Comparison of ENCODE assay signal across 14 cellular contexts in genomic region chr7:27176962-27177794, GRCh38. TPM values are rescaled to one million over a fixed set of nuclear protein-coding genes. Genes with fewer than 3 reads are reported as not detected.
A peak's percentile ranks its signal among the peaks of the same experiment; 100 is the strongest.
DNase-seq lines count a peak whose midpoint lies in the region; ATAC-seq lines count a peak whose summit lies in the region.
"Had no signal": no experiment of that assay in that cellular context is flagged by ENCODE, and none has a peak within 500 bp of the region (broad histone marks: within the 10 kb centered on the region; RNA-seq: fewer than 3 reads in every experiment).

No MANE protein-coding gene starts in this region.

- no peaks in the 10 kb centered on the region for H3K27me3 ChIP-seq in SJSA1 (replicated peaks)

- DNase-seq in activated CD4-positive, alpha-beta memory T cell treated with anti-CD3 and anti-CD28 coated beads for 36 hours, result peak; percentile 5
- no peak for DNase-seq in activated CD4-positive, alpha-beta memory T cell treated with anti-CD3 and anti-CD28 coated beads, Interleukin-2, amount 10 ng/mL, durations not matched to agents 7 days and 5 days
- DNase-seq in SJSA1 (ENCODE audit: low read depth in 1 of 2, low spot score in 2 of 2) (peak in 1 of 2 experiments; percentile 88), mesenteric fat pad (ENCODE audit: low spot score) (peak; percentile 82), SK-N-DZ (ENCODE audit: low spot score) (no peak), germinal center (ENCODE audit: low spot score) (no peak)
- peak; percentile 17 for DNase-seq in stimulated activated CD8-positive, alpha-beta memory T cell treated with anti-CD3 and anti-CD28 coated beads, Interleukin-4, amount 100 ng/mL, for 48 hours
- DNase-seq: 8988T; effector memory CD4-positive, alpha-beta T cell; mammary epithelial cell had no signal

- H3K4me1 ChIP-seq in SJSA1 (replicated peaks), result peaks cover 73% of the 10 kb centered on the region

- CTCF ChIA-PET in activated CD4-positive, alpha-beta memory T cell treated with anti-CD3 and anti-CD28 coated beads for 36 hours (lab: Charles Lee), result interaction anchor here (1.2 to 3.4 kb wide), 3 partner anchors 16 to 26 kb away, joined by 3 to 19 read pairs (median 5); no protein-coding TSS in a partner anchor
- CTCF ChIA-PET in activated CD4-positive, alpha-beta memory T cell treated with anti-CD3 and anti-CD28 coated beads, Interleukin-2, amount 10 ng/mL, durations not matched to agents 7 days and 5 days (lab: Charles Lee), result interaction anchor here (1.1 to 2.0 kb wide), 4 partner anchors 13 to 28 kb away, joined by 3 to 8 read pairs (median 4); no protein-coding TSS in a partner anchor

- peaks cover 26% of the 10 kb centered on the region for H3K36me3 ChIP-seq in SJSA1

- no peak overlapping the region for H3K27ac Mint-ChIP-seq in activated CD4-positive, alpha-beta memory T cell treated with anti-CD3 and anti-CD28 coated beads for 36 hours
- no peak overlapping the region for H3K27ac Mint-ChIP-seq in activated CD4-positive, alpha-beta memory T cell treated with anti-CD3 and anti-CD28 coated beads, Interleukin-2, amount 10 ng/mL, durations not matched to agents 7 days and 5 days

- H3K27me3 Mint-ChIP-seq in activated CD4-positive, alpha-beta memory T cell treated with anti-CD3 and anti-CD28 coated beads for 36 hours, result peaks cover 66% of the 10 kb centered on the region
- H3K27me3 Mint-ChIP-seq in activated CD4-positive, alpha-beta memory T cell treated with anti-CD3 and anti-CD28 coated beads, Interleukin-2, amount 10 ng/mL, durations not matched to agents 7 days and 5 days, result peaks cover 59% of the 10 kb centered on the region

- H3K27ac ChIP-seq in SJSA1, result peak overlapping the region; percentile 93

- H3K9me3 Mint-ChIP-seq in activated CD4-positive, alpha-beta memory T cell treated with anti-CD3 and anti-CD28 coated beads for 36 hours, result no peaks in the 10 kb centered on the region
- H3K9me3 Mint-ChIP-seq in activated CD4-positive, alpha-beta memory T cell treated with anti-CD3 and anti-CD28 coated beads, Interleukin-2, amount 10 ng/mL, durations not matched to agents 7 days and 5 days, result no peaks in the 10 kb centered on the region

- peak overlapping the region; percentile 57 for H3K4me3 ChIP-seq in SJSA1

- intact Hi-C loops in activated CD4-positive, alpha-beta memory T cell treated with anti-CD3 and anti-CD28 coated beads for 36 hours (cut with micrococcal nuclease), result loop anchor here (5.0 kb wide), 1 partner anchor 1320 kb away; no protein-coding TSS in a partner anchor

- H3K36me3 Mint-ChIP-seq in activated CD4-positive, alpha-beta memory T cell treated with anti-CD3 and anti-CD28 coated beads for 36 hours, result no peaks in the 10 kb centered on the region
- no peaks in the 10 kb centered on the region for H3K36me3 Mint-ChIP-seq in activated CD4-positive, alpha-beta memory T cell treated with anti-CD3 and anti-CD28 coated beads, Interleukin-2, amount 10 ng/mL, durations not matched to agents 7 days and 5 days (ENCODE audit: low read depth)

- ATAC-seq in HG02970 (IDR thresholded peaks at IDR 0.05; ENCODE audit: low FRiP score, unreplicated experiment), result no peak

- peaks cover 13% of the 10 kb centered on the region for H3K4me1 Mint-ChIP-seq in activated CD4-positive, alpha-beta memory T cell treated with anti-CD3 and anti-CD28 coated beads for 36 hours (ENCODE audit: low read depth)
- peaks cover 5% of the 10 kb centered on the region for H3K4me1 Mint-ChIP-seq in activated CD4-positive, alpha-beta memory T cell treated with anti-CD3 and anti-CD28 coated beads, Interleukin-2, amount 10 ng/mL, durations not matched to agents 7 days and 5 days

- H3K4me3 Mint-ChIP-seq in activated CD4-positive, alpha-beta memory T cell treated with anti-CD3 and anti-CD28 coated beads for 36 hours, result no peak overlapping the region
- no peak overlapping the region for H3K4me3 Mint-ChIP-seq in activated CD4-positive, alpha-beta memory T cell treated with anti-CD3 and anti-CD28 coated beads, Interleukin-2, amount 10 ng/mL, durations not matched to agents 7 days and 5 days

- POLR2A ChIA-PET in activated CD4-positive, alpha-beta memory T cell treated with anti-CD3 and anti-CD28 coated beads for 36 hours (lab: Charles Lee), result no interaction called here
- POLR2A ChIA-PET in activated CD4-positive, alpha-beta memory T cell treated with anti-CD3 and anti-CD28 coated beads, Interleukin-2, amount 10 ng/mL, durations not matched to agents 7 days and 5 days (lab: Charles Lee), result no interaction called here

- H3K9me3 ChIP-seq in SJSA1 (replicated peaks), result no peaks in the 10 kb centered on the region
- H3K9me3 ChIP-seq: Caco-2 had no signal

RNA-seq across cellular contexts. Expression of gene HOXA10, which starts 3.1 kb away (rescaled TPM):
- total RNA-seq in activated CD4-positive, alpha-beta memory T cell treated with anti-CD3 and anti-CD28 coated beads for 36 hours, result not detected
- not detected for total RNA-seq in activated CD4-positive, alpha-beta memory T cell treated with anti-CD3 and anti-CD28 coated beads, Interleukin-2, amount 10 ng/mL, durations not matched to agents 7 days and 5 days
- 8.6 and 15.5 TPM in 2 replicates for total RNA-seq in SJSA1 (2014; rRNA removed; shearing (Covaris generic))
- total RNA-seq in mesenteric fat pad, result 19.7 TPM
- not detected in 2 replicates for polyA plus RNA-seq in SK-N-DZ (2014; cell fraction: cytosol; rRNA removed)
- polyA plus RNA-seq in SK-N-DZ (2014; cell fraction: nucleus; rRNA removed), result not detected in 2 replicates
- total RNA-seq: astrocyte, temporal lobe had no signal

RNA-seq across cellular contexts. Expression of gene HOXA11, which starts 7.9 kb away (rescaled TPM):
- total RNA-seq in activated CD4-positive, alpha-beta memory T cell treated with anti-CD3 and anti-CD28 coated beads for 36 hours, result not detected
- total RNA-seq in activated CD4-positive, alpha-beta memory T cell treated with anti-CD3 and anti-CD28 coated beads, Interleukin-2, amount 10 ng/mL, durations not matched to agents 7 days and 5 days, result not detected
- 4.4 and 5.9 TPM in 2 replicates for total RNA-seq in SJSA1 (2014; rRNA removed; shearing (Covaris generic))
- 6.1 TPM for total RNA-seq in mesenteric fat pad
- polyA plus RNA-seq in SK-N-DZ (2014; cell fraction: cytosol; rRNA removed), result not detected in 2 replicates
- polyA plus RNA-seq in SK-N-DZ (2014; cell fraction: nucleus; rRNA removed), result not detected in 2 replicates
- total RNA-seq: astrocyte, temporal lobe had no signal

RNA-seq across cellular contexts. Expression of gene HOXA9, which starts 11.8 kb away (rescaled TPM):
- under 1 TPM in 1 of 2 experiments, not detected in 1; 0.19 TPM for total RNA-seq in activated CD4-positive, alpha-beta memory T cell treated with anti-CD3 and anti-CD28 coated beads for 36 hours
- total RNA-seq in activated CD4-positive, alpha-beta memory T cell treated with anti-CD3 and anti-CD28 coated beads, Interleukin-2, amount 10 ng/mL, durations not matched to agents 7 days and 5 days, result not detected
- total RNA-seq in SJSA1 (2014; rRNA removed; shearing (Covaris generic)), result 7.0 and 16.3 TPM in 2 replicates
- total RNA-seq in mesenteric fat pad, result 10.4 TPM
- 0.16 TPM in 1 of 2 replicates, not detected in the other for polyA plus RNA-seq in SK-N-DZ (2014; cell fraction: cytosol; rRNA removed)
- not detected in 2 replicates for polyA plus RNA-seq in SK-N-DZ (2014; cell fraction: nucleus; rRNA removed)
- total RNA-seq: astrocyte had no signal

RNA-seq across cellular contexts. Expression of gene HOXA7, which starts 20.7 kb away (rescaled TPM):
- not detected for total RNA-seq in activated CD4-positive, alpha-beta memory T cell treated with anti-CD3 and anti-CD28 coated beads for 36 hours
- total RNA-seq in activated CD4-positive, alpha-beta memory T cell treated with anti-CD3 and anti-CD28 coated beads, Interleukin-2, amount 10 ng/mL, durations not matched to agents 7 days and 5 days, result not detected
- total RNA-seq in SJSA1 (2014; rRNA removed; shearing (Covaris generic)), result 0.09 and 2.9 TPM in 2 replicates
- total RNA-seq in mesenteric fat pad, result 7.5 TPM
- not detected in 2 replicates for polyA plus RNA-seq in SK-N-DZ (2014; cell fraction: cytosol; rRNA removed)
- polyA plus RNA-seq in SK-N-DZ (2014; cell fraction: nucleus; rRNA removed), result not detected in 2 replicates
- total RNA-seq: astrocyte, temporal lobe had no signal

RNA-seq across cellular contexts. Expression of gene HOXA13, which starts 22.7 kb away (rescaled TPM):
- total RNA-seq in activated CD4-positive, alpha-beta memory T cell treated with anti-CD3 and anti-CD28 coated beads for 36 hours, result not detected
- total RNA-seq in activated CD4-positive, alpha-beta memory T cell treated with anti-CD3 and anti-CD28 coated beads, Interleukin-2, amount 10 ng/mL, durations not matched to agents 7 days and 5 days, result not detected
- 1.7 and 2.5 TPM in 2 replicates for total RNA-seq in SJSA1 (2014; rRNA removed; shearing (Covaris generic))
- total RNA-seq in mesenteric fat pad, result 1.9 TPM
- polyA plus RNA-seq in SK-N-DZ (2014; cell fraction: cytosol; rRNA removed), result not detected in 2 replicates
- not detected in 2 replicates for polyA plus RNA-seq in SK-N-DZ (2014; cell fraction: nucleus; rRNA removed)
- total RNA-seq: astrocyte, mammary epithelial cell, temporal lobe had no signal
- polyA plus RNA-seq: mammary epithelial cell had no signal

Comparison
In these comparisons a context has a peak if more than half of its experiments do, and no peak if none do; other contexts are left out.
1. DNase-seq: peak in activated CD4-positive, alpha-beta memory T cell treated with anti-CD3 and anti-CD28 coated beads for 36 hours (single experiment), mesenteric fat pad (single experiment) and stimulated activated CD8-positive, alpha-beta memory T cell treated with anti-CD3 and anti-CD28 coated beads, Interleukin-4, amount 100 ng/mL, for 48 hours (single experiment); none in activated CD4-positive, alpha-beta memory T cell treated with anti-CD3 and anti-CD28 coated beads, Interleukin-2, amount 10 ng/mL, durations not matched to agents 7 days and 5 days (single experiment), SK-N-DZ (single experiment) and germinal center (single experiment).